ENCODE assay signal across 20 cellular contexts in the genomic region with DNA sequence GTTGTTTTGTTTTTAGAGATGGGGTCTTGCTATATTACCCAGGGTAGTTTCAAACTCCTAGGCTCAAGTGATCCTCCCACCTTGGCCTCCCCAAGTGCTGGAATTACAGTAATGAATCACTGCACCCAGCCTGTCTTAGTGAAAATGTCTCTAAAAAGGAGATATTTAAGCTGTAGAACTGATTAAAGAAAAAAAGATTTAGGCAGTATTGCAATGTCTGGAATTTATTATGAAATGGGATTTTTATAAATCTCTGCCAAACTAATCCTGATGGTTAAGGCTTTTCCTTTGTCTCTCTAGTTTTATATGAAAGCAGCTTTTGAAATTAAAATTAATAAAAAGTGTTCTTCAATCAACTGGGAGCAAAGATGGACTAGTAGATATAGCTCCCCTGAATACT. TPM values are rescaled to one million over a fixed set of nuclear protein-coding genes. Genes with fewer than 3 reads are reported as not detected.
A peak's percentile ranks its signal among the peaks of the same experiment; 100 is the strongest.
DNase-seq lines count a peak whose midpoint lies in the region; ATAC-seq and TF ChIP-seq lines count a peak whose summit lies in the region.
"Had no signal": no experiment of that assay in that cellular context is flagged by ENCODE, and none has a peak within 500 bp of the region (broad histone marks: within the 10 kb centered on the region; RNA-seq: fewer than 3 reads in every experiment).

No MANE protein-coding gene starts in this region.

- H2AFZ ChIP-seq in GM23338: no peak overlapping the region
- H2AFZ ChIP-seq: neural progenitor cell had no signal

- H3K79me2 ChIP-seq in GM23338 (replicated peaks; ENCODE audit: insufficient read depth): peaks cover 55% of the 10 kb centered on the region

- no peaks in the 10 kb centered on the region for H3K27me3 ChIP-seq in GM23338 (ENCODE audit: insufficient read depth)
- no peaks in the 10 kb centered on the region for H3K27me3 ChIP-seq in adipocyte (replicated peaks; ENCODE audit: control insufficient read depth, insufficient read depth, low read length)
- H3K27me3 ChIP-seq in skeletal muscle tissue (ENCODE audit: control insufficient read depth in 3 of 3, insufficient read depth in 3 of 3, low read length in 3 of 3): no peaks in the 10 kb centered on the region
- no peaks in the 10 kb centered on the region for H3K27me3 ChIP-seq in A673 (replicated peaks; ENCODE audit: insufficient read depth, low read depth, low read length, poor library complexity)

- H3K27ac ChIP-seq in GM23338 (ENCODE audit: low read depth) (no peak overlapping the region; the same call in 1 of the 2 replicates), skeletal muscle tissue (ENCODE audit: low read depth, low read length) (peak overlapping the region; percentile 98), A673 (ENCODE audit: low read depth, low read length, poor library complexity, severe bottlenecking) (no peak overlapping the region)
- H3K27ac ChIP-seq: neural progenitor cell had no signal

- H4K20me1 ChIP-seq in GM23338 (replicated peaks; ENCODE audit: insufficient read depth): no peaks in the 10 kb centered on the region

- POLR2A ChIA-PET in A673 (lab: Charles Lee; ENCODE audit: low non-redundant PET): interaction anchor here (0.7 kb wide), 1 partner anchor 1472 kb away, joined by 3 read pairs; a partner anchor contains a TSS

- H3K27ac Mint-ChIP-seq in GM23338: no peak overlapping the region
- H3K27ac Mint-ChIP-seq: neural progenitor cell; T-helper 1 cell treated with Interleukin-12 subunit alpha and Interleukin-12 subunit beta and Interleukin-4 antibody, amounts not matched to agents 30 μg/mL and 1 μg/mL, for 36 hours had no signal

- H3K27me3 Mint-ChIP-seq in GM23338 (ENCODE audit: insufficient read depth, low read depth, poor library complexity): peaks cover 20% of the 10 kb centered on the region
- H3K27me3 Mint-ChIP-seq: stimulated activated naive CD8-positive, alpha-beta T cell treated with anti-CD3 and anti-CD28 coated beads, Interleukin-15, amount 100 ng/mL, for 72 hours had no signal

- BruUV-seq in A673 (replicated peaks; lab: Mats Ljungman, UMichigan): no TSS peak

- no peaks in the 10 kb centered on the region for H3K9me3 Mint-ChIP-seq in GM23338
- H3K9me3 Mint-ChIP-seq: neural progenitor cell; stimulated activated naive CD8-positive, alpha-beta T cell treated with anti-CD3 and anti-CD28 coated beads, Interleukin-15, amount 100 ng/mL, for 72 hours; T-helper 1 cell treated with Interleukin-12 subunit alpha and Interleukin-12 subunit beta and Interleukin-4 antibody, amounts not matched to agents 30 μg/mL and 1 μg/mL, for 36 hours had no signal

- DNase-seq in GM23338 (ENCODE audit: low spot score): no peak
- peak; percentile 64 for DNase-seq in adipocyte (ENCODE audit: low read depth)
- DNase-seq in fibroblast of the aortic adventitia (ENCODE audit: low read depth): peak; percentile 53
- no peak for DNase-seq in mucosa of descending colon
- DNase-seq in A673 (ENCODE audit: low spot score): no peak
- no peak for DNase-seq in RKO (ENCODE audit: low spot score)
- DNase-seq: activated CD8-positive, alpha-beta memory T cell treated with anti-CD3 and anti-CD28 coated beads for 24 hours; central memory CD4-positive, alpha-beta T cell; COR-L47; EL; foreskin melanocyte; NCI-H146; retina; SIG-M5; stimulated activated naive CD8-positive, alpha-beta T cell treated with anti-CD3 and anti-CD28 coated beads, Interleukin-15, amount 100 ng/mL, for 72 hours had no signal

- peaks cover 39% of the 10 kb centered on the region for H3K4me1 Mint-ChIP-seq in GM23338

- peak overlapping the region; percentile 80 for H3K4me2 ChIP-seq in GM23338

- H3K4me3 Mint-ChIP-seq in GM23338: no peak overlapping the region

- no peaks in the 10 kb centered on the region; the same call in 2 of the 3 replicates for H3K36me3 Mint-ChIP-seq in GM23338 (ENCODE audit: low read depth)
- H3K36me3 Mint-ChIP-seq: neural progenitor cell had no signal

- intact Hi-C loops in mucosa of descending colon (cut with DNase I, micrococcal nuclease): no loop called here
- intact Hi-C loops in A673 (cut with micrococcal nuclease; ENCODE audit: unreplicated experiment): no loop called here

- CTCF ChIA-PET in A673 (lab: Charles Lee): no interaction called here

- TF ChIP-seq CTCF in GM23338 (conservative IDR thresholded peaks at IDR 0.05; ENCODE audit: low read depth in 2 of 2) (no peak), fibroblast of the aortic adventitia (IDR thresholded peaks at IDR 0.05; ENCODE audit: insufficient read depth, low read length) (no peak), mucosa of descending colon (IDR thresholded peaks at IDR 0.05) (no peak), A673 (conservative IDR thresholded peaks at IDR 0.05; ENCODE audit: low read depth, low read length) (no peak)

- H3F3A ChIP-seq in GM23338 (replicated peaks; ENCODE audit: low read depth): peaks cover 31% of the 10 kb centered on the region

- H3K9ac ChIP-seq in adipocyte (ENCODE audit: low read length): peak overlapping the region; percentile 92
- H3K9ac ChIP-seq in skeletal muscle tissue (ENCODE audit: low read depth in 1 of 3, low read length in 3 of 3): peak overlapping the region in 1 of 3 donors; percentile 92
- H3K9ac ChIP-seq: neural progenitor cell had no signal

- no peaks in the 10 kb centered on the region for H3K9me2 ChIP-seq in GM23338 (ENCODE audit: insufficient read depth)

- H3K4me1 ChIP-seq in GM23338 (ENCODE audit: insufficient read depth) (peaks cover 49% of the 10 kb centered on the region), adipocyte (ENCODE audit: control insufficient read depth, insufficient read depth, low read length) (peaks cover 40% of the 10 kb centered on the region), skeletal muscle tissue (ENCODE audit: control insufficient read depth in 3 of 3, insufficient read depth in 3 of 3, low read length in 3 of 3) (peaks cover 30 to 37% (median 32%) of the 10 kb centered on the region in 3 donors), mucosa of descending colon (ENCODE audit: low read depth) (peaks cover 3% of the 10 kb centered on the region), A673 (ENCODE audit: insufficient read depth, low read length, poor library complexity, severe bottlenecking) (peaks cover 20% of the 10 kb centered on the region)

- ATAC-seq in GM23338 (no peak), GM18498 (IDR thresholded peaks at IDR 0.05; ENCODE audit: unreplicated experiment) (no peak), mucosa of descending colon (no peak)
- ATAC-seq: stimulated activated naive CD8-positive, alpha-beta T cell treated with anti-CD3 and anti-CD28 coated beads, Interleukin-15, amount 100 ng/mL, for 72 hours had no signal

- H3K36me3 ChIP-seq in GM23338 (ENCODE audit: insufficient read depth) (no peaks in the 10 kb centered on the region), adipocyte (ENCODE audit: control insufficient read depth, insufficient read depth, low read length, severe bottlenecking) (no peaks in the 10 kb centered on the region), skeletal muscle tissue (ENCODE audit: control insufficient read depth in 3 of 3, insufficient read depth in 3 of 3, low read length in 3 of 3) (no peaks in the 10 kb centered on the region), mucosa of descending colon (ENCODE audit: low read depth) (no peaks in the 10 kb centered on the region), A673 (ENCODE audit: insufficient read depth, low read length, poor library complexity, severe bottlenecking) (no peaks in the 10 kb centered on the region)
- H3K36me3 ChIP-seq: neural progenitor cell had no signal

- H3K9me3 ChIP-seq in adipocyte (ENCODE audit: control insufficient read depth, low read length) (no peaks in the 10 kb centered on the region), skeletal muscle tissue (ENCODE audit: control insufficient read depth in 3 of 3, low read length in 3 of 3) (no peaks in the 10 kb centered on the region), mucosa of descending colon (no peaks in the 10 kb centered on the region), A673 (ENCODE audit: low read depth, low read length, poor library complexity, severe bottlenecking) (no peaks in the 10 kb centered on the region)

- H3K4me3 ChIP-seq in GM23338 (peak overlapping the region; percentile 81), adipocyte (ENCODE audit: low read length) (peak overlapping the region; percentile 87), fibroblast of the aortic adventitia (ENCODE audit: low read depth, low read length) (peak overlapping the region; percentile 4), skeletal muscle tissue (ENCODE audit: low read length in 3 of 3) (no peak overlapping the region), mucosa of descending colon (no peak overlapping the region), A673 (ENCODE audit: low read depth, low read length, poor library complexity, severe bottlenecking) (no peak overlapping the region)

TF ChIP-seq in GM23338, 12 proteins besides CTCF, POLR2A, EP300 and RAD21 (continues in another document):
- TF ChIP-seq JUNB (IDR thresholded peaks at IDR 0.05; ENCODE audit: unreplicated experiment) (no peak), EZH2 (IDR thresholded peaks at IDR 0.05; ENCODE audit: low read depth, unreplicated experiment) (no peak), ZNF114 (CRISPR knock-in tag; IDR thresholded peaks at IDR 0.05) (no peak), POLR2AphosphoS5 (IDR thresholded peaks at IDR 0.05; ENCODE audit: low read depth) (no peak)

RNA-seq across cellular contexts. Expression of a gene that starts 2.1 kb away (rescaled TPM):
- 61.1 and 63.2 TPM in 2 replicates for total RNA-seq in GM23338 (2014; rRNA removed; shearing (Covaris generic))
- polyA plus RNA-seq in GM23338 (2016; fragmentation: Nextera tagmentation; extraction: Ambion mirVana): 239 and 262 TPM in 2 replicates
- total RNA-seq in fibroblast of the aortic adventitia (ENCODE audit: low replicate concordance) (9.0 and 71.9 TPM in 2 replicates), skeletal muscle tissue (19.8 TPM), mucosa of descending colon (10 to 100 TPM; 15.1 to 58.5 (median 26.7) TPM), A673 (2021) (0.46 and 0.69 TPM in 2 replicates)

RNA-seq across cellular contexts. Expression of a gene that starts 49.0 kb away (rescaled TPM):
- 0.66 TPM in 1 of 2 replicates, not detected in the other for total RNA-seq in GM23338 (2014; rRNA removed; shearing (Covaris generic))
- 0.42 and 0.78 TPM in 2 replicates for polyA plus RNA-seq in GM23338 (2016; fragmentation: Nextera tagmentation; extraction: Ambion mirVana)
- total RNA-seq in fibroblast of the aortic adventitia (ENCODE audit: low replicate concordance): not detected in 2 replicates
- not detected for total RNA-seq in skeletal muscle tissue
- 100 to 1,000 TPM in 1 of 3 donors, 10 to 100 TPM in 2; 44.3 to 238 (median 62.8) TPM for total RNA-seq in mucosa of descending colon
- not detected in 2 replicates for total RNA-seq in A673 (2021)
- total RNA-seq: HT1080 had no signal

RNA-seq across cellular contexts. Expression of a gene that starts 59.0 kb away (rescaled TPM):
- 20.4 and 24.4 TPM in 2 replicates for total RNA-seq in GM23338 (2014; rRNA removed; shearing (Covaris generic))
- 5.2 and 6.8 TPM in 2 replicates for polyA plus RNA-seq in GM23338 (2016; fragmentation: Nextera tagmentation; extraction: Ambion mirVana)
- 298 and 320 TPM in 2 replicates for total RNA-seq in fibroblast of the aortic adventitia (ENCODE audit: low replicate concordance)
- 40.2 TPM for total RNA-seq in skeletal muscle tissue
- 10 to 100 TPM; 47.5 to 87.9 (median 61.5) TPM for total RNA-seq in mucosa of descending colon
- 53.8 and 63.9 TPM in 2 replicates for total RNA-seq in A673 (2021)

Comparison
In these comparisons a context has a peak if more than half of its experiments do, and no peak if none do; other contexts are left out.
1. DNase-seq: peak in adipocyte (single experiment) and fibroblast of the aortic adventitia (single experiment); none in GM23338 (single experiment), mucosa of descending colon (0 of 3), A673 (single experiment) and RKO (single experiment).
2. H3K4me3 ChIP-seq: peak in GM23338 (single experiment), adipocyte (single experiment) and fibroblast of the aortic adventitia (single experiment); none in skeletal muscle tissue (0 of 3), mucosa of descending colon (single experiment) and A673 (single experiment).
3. RNA of a gene that starts 49.0 kb away (total RNA-seq): 44.3 to 238 TPM in mucosa of descending colon; 0.66 TPM in GM23338, not detected in fibroblast of the aortic adventitia, not detected in skeletal muscle tissue (single experiment) and not detected in A673; every median in the first group is over 10 times any median in the second.